Comparison of ENCODE assay signal across 8 cellular contexts in genomic region chr14:20680843-20681347, GRCh38. TPM values are rescaled to one million over a fixed set of nuclear protein-coding genes. Genes with fewer than 3 reads are reported as not detected.
DNase-seq lines count a peak whose midpoint lies in the region; ATAC-seq and TF ChIP-seq lines count a peak whose summit lies in the region.

No MANE protein-coding gene starts in this region.

- peak overlapping the region; percentile 88 for H3K4me2 ChIP-seq in osteoblast (ENCODE audit: insufficient read depth, low read length)

- H3K36me3 ChIP-seq in cardiac muscle cell (no peaks in the 10 kb centered on the region), ectodermal cell (ENCODE audit: control insufficient read depth, insufficient read depth, low read length) (no peaks in the 10 kb centered on the region), osteoblast (ENCODE audit: insufficient read depth, low read length) (no peaks in the 10 kb centered on the region)

- 24 to 28% methylated on average over 7 of the region's 7 CpGs for WGBS in ectodermal cell, 2 experiments

- H3K9me3 ChIP-seq in cardiac muscle cell (ENCODE audit: low read depth) (no peaks in the 10 kb centered on the region), ectodermal cell (ENCODE audit: control insufficient read depth, low read length) (no peaks in the 10 kb centered on the region), osteoblast (ENCODE audit: low read depth, low read length) (no peaks in the 10 kb centered on the region)

- intact Hi-C loops in Right ventricle myocardium inferior (cut with DNase I) = loop anchor here (5.0 kb wide), 6 partner anchors 54 to 421 kb away; partner anchors contain the start of genes CCNB1IP1, PIP4P1, RNASE7 and TEP1

- no peaks in the 10 kb centered on the region for H4K20me1 ChIP-seq in osteoblast (ENCODE audit: insufficient read depth, low read length)

- no peaks in the 10 kb centered on the region for H3K79me2 ChIP-seq in osteoblast (ENCODE audit: insufficient read depth, low read length)

- H2AFZ ChIP-seq in osteoblast (ENCODE audit: low read length) = peak overlapping the region; percentile 94

- H3K27me3 ChIP-seq in cardiac muscle cell (no peaks in the 10 kb centered on the region), ectodermal cell (ENCODE audit: control insufficient read depth, insufficient read depth, low read length, poor library complexity, severe bottlenecking) (peaks cover 5% of the 10 kb centered on the region), osteoblast (ENCODE audit: insufficient read depth, low read length) (no peaks in the 10 kb centered on the region)

- no peaks in the 10 kb centered on the region for H3K4me1 ChIP-seq in cardiac muscle cell (ENCODE audit: low read depth)
- peaks cover 4% of the 10 kb centered on the region for H3K4me1 ChIP-seq in ectodermal cell (ENCODE audit: control insufficient read depth, insufficient read depth, low read length)
- peaks cover 20% of the 10 kb centered on the region for H3K4me1 ChIP-seq in osteoblast (ENCODE audit: insufficient read depth, low read length)

- no peak for ATAC-seq in Right ventricle myocardium inferior
- ATAC-seq in HG03354 (IDR thresholded peaks at IDR 0.05; ENCODE audit: poor library complexity, severe bottlenecking, unreplicated experiment) = peak; percentile 37

- peak overlapping the region; percentile 93 for H3K27ac ChIP-seq in cardiac muscle cell
- H3K27ac ChIP-seq in ectodermal cell (ENCODE audit: insufficient read depth, low read depth, low read length, poor library complexity, severe bottlenecking) = no peak overlapping the region
- peak overlapping the region; percentile 99 for H3K27ac ChIP-seq in osteoblast (ENCODE audit: low read depth, low read length)

- H3K4me3 ChIP-seq in cardiac muscle cell (peak overlapping the region; percentile 64), ectodermal cell (ENCODE audit: insufficient read depth, low read depth, low read length) (peak overlapping the region; percentile 99), osteoblast (ENCODE audit: insufficient read depth, low read length) (peak overlapping the region; percentile 97)

- DNase-seq in cardiac muscle cell (ENCODE audit: low read depth in 1 of 2, low spot score in 1 of 2) = no peak
- no peak for DNase-seq in Right ventricle myocardium inferior (ENCODE audit: missing footprints)
- DNase-seq in osteoblast (ENCODE audit: insufficient read length, low spot score, missing footprints) = no peak
- no peak for DNase-seq in cerebellar nuclear complex (lab: John Stamatoyannopoulos, UW)
- no peak for DNase-seq in H4 (ENCODE audit: low spot score)
- no peak for DNase-seq in effector CD8-positive, alpha-beta T cell (lab: John Stamatoyannopoulos, UW)

- TF ChIP-seq CTCF in cardiac muscle cell (IDR thresholded peaks at IDR 0.05; ENCODE audit: low read depth, low read length) = no peak
- TF ChIP-seq CTCF in osteoblast (IDR thresholded peaks at IDR 0.05; ENCODE audit: extremely low read depth, low read depth, low read length) = no peak

RNA-seq across cellular contexts. Expression of gene RNASE4, which starts 3.5 kb away (rescaled TPM):
- 9.1 and 9.6 TPM in 2 replicates for total RNA-seq in cardiac muscle cell
- 7.2 and 12.4 TPM in 2 replicates for polyA plus RNA-seq in cardiac muscle cell
- total RNA-seq in Right ventricle myocardium inferior = 11.9 TPM
- polyA plus RNA-seq in ectodermal cell (2013, experiment 1 of 4) = not detected
- polyA plus RNA-seq in ectodermal cell (2013, experiment 2 of 4) = 0.59 TPM
- 1.5 TPM for polyA plus RNA-seq in ectodermal cell (2013, experiment 3 of 4)
- polyA plus RNA-seq in ectodermal cell (2013, experiment 4 of 4) = 0.57 TPM
- total RNA-seq in osteoblast = 18.1 and 24.2 TPM in 2 replicates
- 14.7 and 22.2 TPM in 2 replicates for total RNA-seq in H4 (2014; rRNA removed; shearing (Covaris generic))

RNA-seq across cellular contexts. Expression of gene ANG, which starts 7.7 kb away (rescaled TPM):
- total RNA-seq in cardiac muscle cell (0.83 and 3.8 TPM in 2 replicates), Right ventricle myocardium inferior (4.5 TPM), osteoblast (7.2 and 8.3 TPM in 2 replicates)
- 2.1 and 2.7 TPM in 2 replicates for polyA plus RNA-seq in cardiac muscle cell
- 0.59 TPM for polyA plus RNA-seq in ectodermal cell (2013, experiment 1 of 4)
- polyA plus RNA-seq in ectodermal cell (2013, experiment 2 of 4) = 0.50 TPM
- polyA plus RNA-seq in ectodermal cell (2013, experiment 3 of 4) = 1.5 TPM
- polyA plus RNA-seq in ectodermal cell (2013, experiment 4 of 4) = 1.3 TPM
- 3.9 and 9.2 TPM in 2 replicates for total RNA-seq in H4 (2014; rRNA removed; shearing (Covaris generic))

RNA-seq across cellular contexts. Expression of gene OR6S1, which starts 39.4 kb away (rescaled TPM):
- not detected in 2 replicates for total RNA-seq in cardiac muscle cell
- polyA plus RNA-seq in cardiac muscle cell = not detected in 2 replicates
- total RNA-seq in Right ventricle myocardium inferior = not detected
- not detected for polyA plus RNA-seq in ectodermal cell (2013, experiment 1 of 4)
- polyA plus RNA-seq in ectodermal cell (2013, experiment 2 of 4) = not detected
- polyA plus RNA-seq in ectodermal cell (2013, experiment 3 of 4) = not detected
- polyA plus RNA-seq in ectodermal cell (2013, experiment 4 of 4) = not detected
- not detected in 2 replicates for total RNA-seq in osteoblast
- not detected in 2 replicates for total RNA-seq in H4 (2014; rRNA removed; shearing (Covaris generic))
